8 cellular contexts compared by ENCODE assay signal in the genomic region with DNA sequence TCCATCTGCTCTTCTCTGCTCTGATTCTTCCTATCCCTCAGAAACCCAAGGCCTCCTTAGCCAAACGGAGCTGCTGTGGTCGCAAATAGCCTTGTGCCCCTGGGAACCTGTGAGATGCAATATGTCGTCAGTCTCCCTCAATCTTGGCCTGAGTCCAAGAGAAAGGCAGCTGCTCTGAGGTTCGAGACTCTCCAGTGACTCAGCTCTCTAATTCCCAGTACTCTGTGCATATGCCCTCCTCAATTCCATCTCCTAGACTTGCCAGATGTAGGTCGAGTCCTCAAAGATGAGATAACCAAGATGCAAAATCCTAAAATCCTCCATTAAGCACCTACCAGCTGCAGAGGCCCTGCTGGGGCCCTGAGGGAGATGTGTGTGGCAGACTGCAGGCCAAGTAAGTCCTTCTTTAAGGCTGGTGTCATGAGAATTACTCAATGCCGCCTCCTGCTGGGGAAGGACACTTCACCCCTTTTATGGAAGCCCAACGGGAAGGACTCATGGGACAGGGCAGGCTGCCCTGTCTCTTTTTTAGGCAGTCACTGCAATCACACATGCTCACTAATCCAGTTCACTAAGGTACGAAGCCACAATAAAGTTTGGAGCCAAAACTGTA.
DNase-seq lines count a peak whose midpoint lies in the region; ATAC-seq and TF ChIP-seq lines count a peak whose summit lies in the region.

No MANE protein-coding gene starts in this region.

- H3K27ac ChIP-seq in C4-2B = no peak overlapping the region

- H3K27ac Mint-ChIP-seq in T-helper 2 cell treated with Interferon-gamma antibody and Interleukin-4, amounts not matched to agents 5 μg/mL and 100 μg/mL, for 36 hours = no peak overlapping the region
- peak overlapping the region in 2 of 3 experiments; percentile 15 to 35 for H3K27ac Mint-ChIP-seq in nephron

- H3K27me3 Mint-ChIP-seq in T-helper 2 cell treated with Interferon-gamma antibody and Interleukin-4, amounts not matched to agents 5 μg/mL and 100 μg/mL, for 36 hours (ENCODE audit: low read depth) = peaks cover 27% of the 10 kb centered on the region
- H3K27me3 Mint-ChIP-seq in nephron (ENCODE audit: low read depth) = peaks cover 20% of the 10 kb centered on the region

- H3K36me3 Mint-ChIP-seq in T-helper 2 cell treated with Interferon-gamma antibody and Interleukin-4, amounts not matched to agents 5 μg/mL and 100 μg/mL, for 36 hours (ENCODE audit: low read depth) = no peaks in the 10 kb centered on the region
- H3K36me3 Mint-ChIP-seq in nephron (ENCODE audit: low read depth) = no peaks in the 10 kb centered on the region

- H3K4me1 Mint-ChIP-seq in T-helper 2 cell treated with Interferon-gamma antibody and Interleukin-4, amounts not matched to agents 5 μg/mL and 100 μg/mL, for 36 hours (ENCODE audit: low read depth) = peaks cover 15% of the 10 kb centered on the region
- peaks cover 32% of the 10 kb centered on the region for H3K4me1 Mint-ChIP-seq in nephron

- ATAC-seq in HG03432 (IDR thresholded peaks at IDR 0.05; ENCODE audit: unreplicated experiment) = no peak
- ATAC-seq in GM19023 (IDR thresholded peaks at IDR 0.05; ENCODE audit: unreplicated experiment) = no peak

- DNase-seq in HFF-Myc (ENCODE audit: extremely low read depth, low read depth) = peak; percentile 32
- DNase-seq in T-helper 2 cell treated with Interferon-gamma antibody and Interleukin-4, amounts not matched to agents 5 μg/mL and 100 μg/mL, for 36 hours (ENCODE audit: low spot score) = peak; percentile 17
- peak; percentile 73 for DNase-seq in ecto neural progenitor cell (ENCODE audit: low spot score)
- no peak for DNase-seq in 8988T

- no peak overlapping the region for H3K4me3 Mint-ChIP-seq in T-helper 2 cell treated with Interferon-gamma antibody and Interleukin-4, amounts not matched to agents 5 μg/mL and 100 μg/mL, for 36 hours
- H3K4me3 Mint-ChIP-seq in nephron = no peak overlapping the region

- H3K4me3 ChIP-seq in HFF-Myc (replicated peaks; ENCODE audit: low read depth, low read length) = no peak overlapping the region

- TF ChIP-seq CTCF in C4-2B (conservative IDR thresholded peaks at IDR 0.05) (peak; percentile 72), HFF-Myc (IDR thresholded peaks at IDR 0.05; ENCODE audit: low read depth, low read length, missing control alignments) (no peak), nephron (IDR thresholded peaks at IDR 0.05; ENCODE audit: unreplicated experiment in 3 of 3) (peak; percentile 17 to 46 (median 21))

- no peaks in the 10 kb centered on the region for H3K9me3 Mint-ChIP-seq in T-helper 2 cell treated with Interferon-gamma antibody and Interleukin-4, amounts not matched to agents 5 μg/mL and 100 μg/mL, for 36 hours
- no peaks in the 10 kb centered on the region for H3K9me3 Mint-ChIP-seq in nephron
